35 cellular contexts compared by ENCODE assay signal in the genomic region with DNA sequence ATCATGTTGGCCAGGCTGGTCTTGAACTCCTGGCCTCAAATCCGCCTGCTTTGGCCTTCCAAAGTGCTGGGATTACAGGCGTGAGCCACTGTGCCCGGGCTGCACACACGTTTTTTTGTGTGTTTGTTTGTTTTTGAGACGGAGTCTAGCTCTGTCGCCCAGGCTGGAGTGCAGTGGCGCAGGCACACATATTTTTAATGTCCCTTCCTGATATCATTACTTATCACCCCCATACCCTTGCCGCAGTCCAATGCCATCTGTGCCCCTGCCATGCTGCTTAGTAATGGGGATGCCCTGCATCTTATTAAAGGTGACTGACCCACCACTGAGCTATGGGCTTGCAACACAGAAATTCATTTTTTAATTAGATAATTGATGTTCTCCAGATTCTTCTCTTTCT.
"Had no signal": no experiment of that assay in that cellular context is flagged by ENCODE, and none has a peak within 500 bp of the region (broad histone marks: within the 10 kb centered on the region; RNA-seq: fewer than 3 reads in every experiment).

No MANE protein-coding gene starts in this region.

- H3K36me3 ChIP-seq: MG63 had no signal

- H3K4me3 ChIP-seq: MG63 had no signal

- DNase-seq: Karpas-422, Kasumi-1, MG63, MM.1S, MV-4-11, NCI-H1048, NCI-H1092, NCI-H1092 treated with DMSO at 0.1 percent for 48 hours, NCI-H1105, NCI-H1105 treated with DMSO at 0.1 percent for 48 hours, NCI-H1417, NCI-H1417 treated with DMSO at 0.1 percent for 48 hours, NCI-H1436, NCI-H1436 treated with DMSO at 0.1 percent for 48 hours, NCI-H146, NCI-H1694, NCI-H1694 treated with DMSO at 0.1 percent for 48 hours, NCI-H187, NCI-H187 treated with DMSO at 0.1 percent for 48 hours, NCI-H1930, NCI-H2029, NCI-H2029 treated with DMSO at 0.1 percent for 48 hours, NCI-H2081, NCI-H2081 treated with DMSO at 0.1 percent for 48 hours, NCI-H2107, NCI-H2171, NCI-H2171 treated with DMSO at 0.1 percent for 48 hours, NCI-H2227 treated with DMSO at 0.1 percent for 48 hours, NCI-H226, NCI-H345, NCI-H446, NCI-H446 treated with DMSO at 0.1 percent for 48 hours, NCI-H510A, NCI-H510A treated with DMSO at 0.1 percent for 48 hours had no signal

- H3K4me2 ChIP-seq: KMS-11 had no signal

- H3K27ac ChIP-seq: KMS-11 had no signal

- H3K9me3 ChIP-seq: MG63 had no signal
